Comparison of ENCODE assay signal across 28 cellular contexts in the genomic region with DNA sequence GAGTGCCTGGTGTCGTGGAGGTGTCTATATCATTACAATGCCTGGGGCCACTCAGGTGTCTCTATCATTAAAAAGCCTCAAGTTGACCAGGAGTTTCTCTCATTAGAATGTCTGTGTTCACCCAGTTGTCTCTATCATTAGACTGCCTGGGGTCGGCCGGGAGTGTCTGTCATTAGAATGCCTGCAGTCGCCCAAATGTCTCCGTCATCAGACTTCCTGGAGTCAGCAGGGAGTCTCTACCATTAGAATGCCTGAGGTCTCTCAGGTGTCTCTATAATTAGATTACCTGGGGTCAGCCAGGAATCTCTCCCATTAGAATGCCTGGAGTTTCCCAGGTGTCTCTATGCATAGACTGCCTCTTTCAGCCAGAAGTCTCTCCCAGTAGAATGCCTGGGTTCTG.
"Had no signal": no experiment of that assay in that cellular context is flagged by ENCODE, and none has a peak within 500 bp of the region (broad histone marks: within the 10 kb centered on the region; RNA-seq: fewer than 3 reads in every experiment).

No MANE protein-coding gene starts in this region.

- H3K9me3 ChIP-seq: prostate gland, testis had no signal

- H3K4me2 ChIP-seq: neural progenitor cell had no signal

- H2AFZ ChIP-seq: neural progenitor cell had no signal

- H3K4me1 Mint-ChIP-seq: mesothelial cell of epicardium; naive thymus-derived CD4-positive, alpha-beta T cell; nephron; neural progenitor cell; stimulated activated effector memory CD8-positive, alpha-beta T cell treated with anti-CD3 and anti-CD28 coated beads, Interleukin-12 subunit alpha, Interleukin-12 subunit beta, amount 100 ng/mL, for 72 hours had no signal

- H3K36me3 Mint-ChIP-seq: stimulated activated effector memory CD8-positive, alpha-beta T cell treated with anti-CD3 and anti-CD28 coated beads, Interleukin-12 subunit alpha, Interleukin-12 subunit beta, amount 100 ng/mL, for 72 hours had no signal

- H3K27me3 Mint-ChIP-seq: naive thymus-derived CD4-positive, alpha-beta T cell had no signal

- H3K27ac Mint-ChIP-seq: mesothelial cell of epicardium; naive thymus-derived CD4-positive, alpha-beta T cell; nephron; neural progenitor cell; stimulated activated effector memory CD8-positive, alpha-beta T cell treated with anti-CD3 and anti-CD28 coated beads, Interleukin-12 subunit alpha, Interleukin-12 subunit beta, amount 100 ng/mL, for 72 hours had no signal

- H3K27me3 ChIP-seq: dorsolateral prefrontal cortex, esophagus squamous epithelium, heart right ventricle, neural progenitor cell, sigmoid colon, testis, tibial artery, upper lobe of left lung, uterus had no signal

- H3K4me3 Mint-ChIP-seq: mesothelial cell of epicardium; naive thymus-derived CD4-positive, alpha-beta T cell; nephron; neural progenitor cell; stimulated activated effector memory CD8-positive, alpha-beta T cell treated with anti-CD3 and anti-CD28 coated beads, Interleukin-12 subunit alpha, Interleukin-12 subunit beta, amount 100 ng/mL, for 72 hours had no signal

- H3K36me3 ChIP-seq: prostate gland, uterus had no signal

- H3K9ac ChIP-seq: neural progenitor cell had no signal

- H3K4me1 ChIP-seq: esophagus squamous epithelium, neural progenitor cell, prostate gland, sigmoid colon, testis, tibial artery, upper lobe of left lung, uterus had no signal

- DNase-seq: cerebellar nuclear complex; dorsolateral prefrontal cortex; effector CD4-positive, alpha-beta T cell; erythroblast; esophagus squamous epithelium; foreskin melanocyte; glutamatergic neuron; heart right ventricle; hippocampal formation; left cardiac atrium; mesenchymal stem cell; mucosa of descending colon; naive thymus-derived CD4-positive, alpha-beta T cell; right cardiac atrium; sigmoid colon; stimulated activated CD4-positive, alpha-beta T cell treated with anti-CD3 and anti-CD28 coated beads, Interleukin-2, amount 100 ng/mL, for 24 hours; stimulated activated CD4-positive, alpha-beta T cell treated with anti-CD3 and anti-CD28 coated beads, Interleukin-4, amount 100 ng/mL, for 24 hours; stimulated activated naive CD8-positive, alpha-beta T cell treated with anti-CD3 and anti-CD28 coated beads, Interleukin-15, Interleukin-2, amounts not matched to agents 100 U/mL and 50 U/mL, for 24 hours; substantia nigra; testis; tibial artery; upper lobe of left lung; uterus had no signal

- H3K4me3 ChIP-seq: dorsolateral prefrontal cortex, esophagus squamous epithelium, heart right ventricle, mucosa of descending colon, neural progenitor cell, prostate gland, sigmoid colon, testis, tibial artery, upper lobe of left lung, uterus had no signal

- H3K27ac ChIP-seq: dorsolateral prefrontal cortex, esophagus squamous epithelium, heart right ventricle, neural progenitor cell, prostate gland, sigmoid colon, testis, tibial artery, upper lobe of left lung, uterus had no signal
